14 cellular contexts compared by ENCODE assay signal in genomic region chr5:132750471-132751230, GRCh38. TPM values are rescaled to one million over a fixed set of nuclear protein-coding genes. Genes with fewer than 3 reads are reported as not detected.
A peak's percentile ranks its signal among the peaks of the same experiment; 100 is the strongest.
DNase-seq lines count a peak whose midpoint lies in the region; ATAC-seq and TF ChIP-seq lines count a peak whose summit lies in the region.
"Had no signal": no experiment of that assay in that cellular context is flagged by ENCODE, and none has a peak within 500 bp of the region (broad histone marks: within the 10 kb centered on the region; RNA-seq: fewer than 3 reads in every experiment).

No MANE protein-coding gene starts in this region.

- TF ChIP-seq CTCF in chondrocyte (IDR thresholded peaks at IDR 0.05) = no peak

- H3K36me3 Mint-ChIP-seq in activated naive CD8-positive, alpha-beta T cell treated with anti-CD3 and anti-CD28 coated beads, Interleukin-2, amount 50 U/mL, for 24 hours (ENCODE audit: low read depth) = no peaks in the 10 kb centered on the region
- peaks cover 2% of the 10 kb centered on the region for H3K36me3 Mint-ChIP-seq in chondrocyte (ENCODE audit: low read depth)

- peaks cover 36% of the 10 kb centered on the region for H3K4me1 Mint-ChIP-seq in activated naive CD8-positive, alpha-beta T cell treated with anti-CD3 and anti-CD28 coated beads, Interleukin-2, amount 50 U/mL, for 24 hours
- H3K4me1 Mint-ChIP-seq in chondrocyte (ENCODE audit: low read depth) = peaks cover 10% of the 10 kb centered on the region

- no peaks in the 10 kb centered on the region for H3K9me3 Mint-ChIP-seq in activated naive CD8-positive, alpha-beta T cell treated with anti-CD3 and anti-CD28 coated beads, Interleukin-2, amount 50 U/mL, for 24 hours
- H3K9me3 Mint-ChIP-seq in chondrocyte (ENCODE audit: low read depth) = no peaks in the 10 kb centered on the region

- peak overlapping the region; percentile 30; the same call in 1 of the 2 replicates for H3K4me3 ChIP-seq in GM08714 (ENCODE audit: low read length)
- H3K4me3 ChIP-seq: hepatocyte had no signal

- no peak overlapping the region for H3K4me3 Mint-ChIP-seq in activated naive CD8-positive, alpha-beta T cell treated with anti-CD3 and anti-CD28 coated beads, Interleukin-2, amount 50 U/mL, for 24 hours
- no peak overlapping the region for H3K4me3 Mint-ChIP-seq in chondrocyte (ENCODE audit: unreplicated experiment)

- peaks cover 12% of the 10 kb centered on the region for H3K27me3 Mint-ChIP-seq in activated naive CD8-positive, alpha-beta T cell treated with anti-CD3 and anti-CD28 coated beads, Interleukin-2, amount 50 U/mL, for 24 hours
- H3K27me3 Mint-ChIP-seq in chondrocyte (ENCODE audit: low read depth) = peaks cover 5% of the 10 kb centered on the region

- H3K27ac Mint-ChIP-seq in activated naive CD8-positive, alpha-beta T cell treated with anti-CD3 and anti-CD28 coated beads, Interleukin-2, amount 50 U/mL, for 24 hours = peak overlapping the region; percentile 13
- no peak overlapping the region for H3K27ac Mint-ChIP-seq in chondrocyte (ENCODE audit: unreplicated experiment)

- peak; percentile 47 for ATAC-seq in GM18861 (IDR thresholded peaks at IDR 0.05; ENCODE audit: unreplicated experiment)
- peak; percentile 47 for ATAC-seq in HG02981 (IDR thresholded peaks at IDR 0.05; ENCODE audit: unreplicated experiment)
- ATAC-seq in activated naive CD8-positive, alpha-beta T cell treated with anti-CD3 and anti-CD28 coated beads, Interleukin-2, amount 50 U/mL, for 24 hours = no peak
- ATAC-seq in GM21360 (IDR thresholded peaks at IDR 0.05; ENCODE audit: unreplicated experiment) = no peak
- ATAC-seq: HepG2 had no signal

- DNase-seq in activated naive CD8-positive, alpha-beta T cell treated with anti-CD3 and anti-CD28 coated beads, Interleukin-2, amount 50 U/mL, for 24 hours = no peak
- DNase-seq in T-helper 9 cell (no peak), hippocampal formation (lab: John Stamatoyannopoulos, UW) (no peak), chondrocyte (ENCODE audit: low spot score) (no peak)
- DNase-seq: HCEC 1CT, NCI-H1930, OCI-M1 had no signal

RNA-seq across cellular contexts. Expression of gene CCNI2, which starts 3.4 kb away (rescaled TPM):
- total RNA-seq in chondrocyte = 0.15 TPM in 1 of 3 replicates, not detected in the others
- total RNA-seq: HepG2, mesenteric fat pad had no signal

RNA-seq across cellular contexts. Expression of gene KIF3A, which starts 13.3 kb away (rescaled TPM):
- 15.0 to 16.4 TPM (median 16.2 TPM) in 3 replicates for total RNA-seq in chondrocyte

RNA-seq across cellular contexts. Expression of gene SEPTIN8, which starts 26.4 kb away (rescaled TPM):
- 86.0 to 128 TPM (median 127 TPM) in 3 replicates for total RNA-seq in chondrocyte

Comparison
In these comparisons a context has a peak if more than half of its experiments do, and no peak if none do; other contexts are left out.
1. ATAC-seq: peak in GM18861 (single experiment) and HG02981 (single experiment); none in activated naive CD8-positive, alpha-beta T cell treated with anti-CD3 and anti-CD28 coated beads, Interleukin-2, amount 50 U/mL, for 24 hours (single experiment) and GM21360 (single experiment).